Comparison of ENCODE assay signal across 26 cellular contexts in genomic region chr1:245650441-245650840, GRCh38.
"Had no signal": no experiment of that assay in that cellular context is flagged by ENCODE, and none has a peak within 500 bp of the region (broad histone marks: within the 10 kb centered on the region; RNA-seq: fewer than 3 reads in every experiment).

No MANE protein-coding gene starts in this region.

- H3K4me1 Mint-ChIP-seq: naive thymus-derived CD8-positive, alpha-beta T cell had no signal

- H3K27me3 ChIP-seq: dorsolateral prefrontal cortex, esophagus squamous epithelium, foreskin keratinocyte, gastroesophageal sphincter, heart left ventricle, left lung had no signal

- FAIRE-seq: colon, endometrium, frontal cortex, islet of Langerhans, keratinocyte had no signal

- H3K9me3 ChIP-seq: esophagus squamous epithelium, gastroesophageal sphincter, heart left ventricle, left lung, lower lobe of right lung, mucosa of descending colon had no signal

- ATAC-seq: esophagus mucosa; foreskin keratinocyte; gastroesophageal sphincter; heart left ventricle; left cardiac atrium; left ventricle myocardium superior; mucosa of descending colon; naive thymus-derived CD8-positive, alpha-beta T cell had no signal

- H3K27ac ChIP-seq: coronary artery, epithelial cell of prostate, esophagus squamous epithelium, foreskin keratinocyte, gastroesophageal sphincter, heart left ventricle, left lung, lower lobe of right lung had no signal

- H3K4me3 Mint-ChIP-seq: mesothelial cell of epicardium; naive B cell; naive thymus-derived CD8-positive, alpha-beta T cell had no signal

- H3K9me3 Mint-ChIP-seq: mesothelial cell of epicardium had no signal

- H3K36me3 Mint-ChIP-seq: naive B cell had no signal

- H3K27ac Mint-ChIP-seq: mesothelial cell of epicardium, naive B cell had no signal

- H3K36me3 ChIP-seq: esophagus squamous epithelium, gastroesophageal sphincter, heart left ventricle, left lung, lower lobe of right lung had no signal

- H3K4me1 ChIP-seq: esophagus squamous epithelium, foreskin keratinocyte, gastroesophageal sphincter, heart left ventricle, left lung, lower lobe of right lung had no signal

- H3K4me3 ChIP-seq: coronary artery, dorsolateral prefrontal cortex, esophagus squamous epithelium, gastroesophageal sphincter, heart left ventricle, left lung, lower lobe of right lung, mucosa of descending colon had no signal

- DNase-seq: dermis blood vessel endothelial cell; effector CD4-positive, alpha-beta T cell; effector memory CD4-positive, alpha-beta T cell; erythroblast; esophagus squamous epithelium; foreskin keratinocyte; heart left ventricle; hippocampal formation; left cardiac atrium; left lung; left ventricle myocardium superior; lower lobe of right lung; mucosa of descending colon; naive B cell; naive thymus-derived CD8-positive, alpha-beta T cell had no signal
